Comparison of ENCODE assay signal across 12 cellular contexts in the genomic region with DNA sequence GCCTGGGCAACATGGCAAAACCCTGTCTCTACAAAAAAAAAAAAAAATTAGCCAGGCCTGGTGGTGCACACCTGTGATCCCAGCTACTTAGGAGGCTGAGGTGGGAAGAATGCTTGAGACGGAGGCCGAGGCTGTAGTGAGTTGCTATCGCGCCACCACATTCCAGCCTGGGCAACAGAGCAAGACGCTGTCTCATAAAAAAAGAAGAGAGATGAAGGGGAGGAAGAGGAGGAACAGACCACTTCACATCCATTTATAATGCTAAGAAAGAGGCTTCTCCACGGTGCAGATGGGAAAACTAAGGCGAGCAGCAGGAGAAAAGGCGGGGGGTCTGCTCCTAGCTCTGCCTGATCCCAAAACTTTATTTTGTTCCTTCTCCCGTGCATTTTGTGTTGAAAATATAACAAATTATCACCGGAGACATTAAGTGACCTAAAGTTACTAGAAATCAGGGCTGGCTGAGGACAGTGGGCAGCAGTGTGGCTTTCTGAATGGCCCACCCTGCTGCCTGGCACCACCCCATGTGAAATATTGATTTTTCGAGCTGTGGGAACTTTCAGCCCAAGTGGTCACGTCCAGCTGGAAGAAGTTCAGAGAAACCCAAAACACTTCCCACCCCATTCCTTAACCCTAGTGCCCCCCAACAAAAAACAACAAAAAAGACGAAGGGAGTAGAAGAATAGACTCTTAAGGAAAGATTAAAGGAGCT. TPM values are rescaled to one million over a fixed set of nuclear protein-coding genes. Genes with fewer than 3 reads are reported as not detected.
A peak's percentile ranks its signal among the peaks of the same experiment; 100 is the strongest.
DNase-seq lines count a peak whose midpoint lies in the region; ATAC-seq and TF ChIP-seq lines count a peak whose summit lies in the region.
"Had no signal": no experiment of that assay in that cellular context is flagged by ENCODE, and none has a peak within 500 bp of the region (broad histone marks: within the 10 kb centered on the region; RNA-seq: fewer than 3 reads in every experiment).

No MANE protein-coding gene starts in this region.

- peaks cover 0 to 3% (median 0%) of the 10 kb centered on the region in 4 donors for H3K36me3 ChIP-seq in right lobe of liver
- peaks cover 0 to 27% (median 9%) of the 10 kb centered on the region in 4 donors for H3K36me3 ChIP-seq in stomach

- H3K9me3 ChIP-seq in right lobe of liver (no peaks in the 10 kb centered on the region), stomach (no peaks in the 10 kb centered on the region)

- TF ChIP-seq POLR2A in right lobe of liver (IDR thresholded peaks at IDR 0.05): no peak
- no peak for TF ChIP-seq POLR2A in stomach (IDR thresholded peaks at IDR 0.05)

- WGBS in right lobe of liver (ENCODE audit: insufficient coverage, low coverage, low lambda C conversion rate, missing lambda C conversion rate): 62% methylated on average over 13 of the region's 13 CpGs
- WGBS in stomach, 5 donors: 50 to 63% (median 55%) methylated on average over 13 of the region's 13 CpGs

- H3K36me3 Mint-ChIP-seq in T-helper 1 cell treated with Interleukin-12 subunit alpha and Interleukin-12 subunit beta and Interleukin-4 antibody, amounts not matched to agents 30 μg/mL and 1 μg/mL, for 36 hours (ENCODE audit: low read depth): peaks cover 57% of the 10 kb centered on the region
- peaks cover 93% of the 10 kb centered on the region for H3K36me3 Mint-ChIP-seq in activated T-helper 17 cell treated with anti-CD3 and anti-CD28 coated beads, Interleukin-2, amount 50 U/mL, for 72 hours (ENCODE audit: low read depth)

- ATAC-seq in activated T-helper 17 cell treated with anti-CD3 and anti-CD28 coated beads, Interleukin-2, amount 50 U/mL, for 72 hours (replicated peaks): no peak
- no peak for ATAC-seq in right lobe of liver
- no peak for ATAC-seq in GM21423 (IDR thresholded peaks at IDR 0.05; ENCODE audit: unreplicated experiment)
- no peak for ATAC-seq in GM18907 (IDR thresholded peaks at IDR 0.05; ENCODE audit: unreplicated experiment)

- H3K4me1 ChIP-seq in right lobe of liver (peaks cover 0 to 69% (median 28%) of the 10 kb centered on the region in 4 donors), stomach (peaks cover 97 to 100% (median 98%) of the 10 kb centered on the region in 4 donors)

- intact Hi-C loops in right lobe of liver (cut with DNase I): loop anchor here in 1 of 2 donors (10.0 kb wide), 1 partner anchor 97 kb away; no protein-coding TSS in a partner anchor
- intact Hi-C loops in stomach (cut with DNase I; ENCODE audit: low total_unique reads): no loop called here
- intact Hi-C loops in posterior vena cava (cut with DNase I): no loop called here

- DNase-seq in T-helper 1 cell: no peak
- no peak for DNase-seq in right lobe of liver
- no peak for DNase-seq in stomach
- DNase-seq in posterior vena cava (ENCODE audit: low spot score): no peak
- DNase-seq: cortex of kidney, H7, NCI-H69 had no signal

- H3K9me3 Mint-ChIP-seq in T-helper 1 cell treated with Interleukin-12 subunit alpha and Interleukin-12 subunit beta and Interleukin-4 antibody, amounts not matched to agents 30 μg/mL and 1 μg/mL, for 36 hours: no peaks in the 10 kb centered on the region
- H3K9me3 Mint-ChIP-seq in activated T-helper 17 cell treated with anti-CD3 and anti-CD28 coated beads, Interleukin-2, amount 50 U/mL, for 72 hours: no peaks in the 10 kb centered on the region

- no peaks in the 10 kb centered on the region for H3K27me3 ChIP-seq in right lobe of liver
- H3K27me3 ChIP-seq in stomach: no peaks in the 10 kb centered on the region

- H3K27ac ChIP-seq in right lobe of liver: peak overlapping the region; percentile 9 to 57 (median 30)
- H3K27ac ChIP-seq in stomach: peak overlapping the region; percentile 61 to 100 (median 98)
- H3K27ac ChIP-seq: 22Rv1 had no signal

- H3K4me3 ChIP-seq in right lobe of liver (no peak overlapping the region), stomach (no peak overlapping the region)

- H3K4me1 Mint-ChIP-seq in T-helper 1 cell treated with Interleukin-12 subunit alpha and Interleukin-12 subunit beta and Interleukin-4 antibody, amounts not matched to agents 30 μg/mL and 1 μg/mL, for 36 hours (ENCODE audit: low read depth): peaks cover 78% of the 10 kb centered on the region
- H3K4me1 Mint-ChIP-seq in activated T-helper 17 cell treated with anti-CD3 and anti-CD28 coated beads, Interleukin-2, amount 50 U/mL, for 72 hours: peaks cover 56% of the 10 kb centered on the region

- H3K27ac Mint-ChIP-seq in T-helper 1 cell treated with Interleukin-12 subunit alpha and Interleukin-12 subunit beta and Interleukin-4 antibody, amounts not matched to agents 30 μg/mL and 1 μg/mL, for 36 hours: peak overlapping the region; percentile 98
- peak overlapping the region; percentile 99 for H3K27ac Mint-ChIP-seq in activated T-helper 17 cell treated with anti-CD3 and anti-CD28 coated beads, Interleukin-2, amount 50 U/mL, for 72 hours

- TF ChIP-seq CTCF in right lobe of liver (IDR thresholded peaks at IDR 0.05) (no peak), stomach (IDR thresholded peaks at IDR 0.05) (no peak)

- TF ChIP-seq EP300 in stomach (IDR thresholded peaks at IDR 0.05): no peak

- no peaks in the 10 kb centered on the region for H3K27me3 Mint-ChIP-seq in T-helper 1 cell treated with Interleukin-12 subunit alpha and Interleukin-12 subunit beta and Interleukin-4 antibody, amounts not matched to agents 30 μg/mL and 1 μg/mL, for 36 hours (ENCODE audit: low read depth)
- no peaks in the 10 kb centered on the region for H3K27me3 Mint-ChIP-seq in activated T-helper 17 cell treated with anti-CD3 and anti-CD28 coated beads, Interleukin-2, amount 50 U/mL, for 72 hours

- H3K4me3 Mint-ChIP-seq in T-helper 1 cell treated with Interleukin-12 subunit alpha and Interleukin-12 subunit beta and Interleukin-4 antibody, amounts not matched to agents 30 μg/mL and 1 μg/mL, for 36 hours: peak overlapping the region; percentile 83
- H3K4me3 Mint-ChIP-seq in activated T-helper 17 cell treated with anti-CD3 and anti-CD28 coated beads, Interleukin-2, amount 50 U/mL, for 72 hours: peak overlapping the region; percentile 100

RNA-seq across cellular contexts. Expression of a gene that starts 9.5 kb away (rescaled TPM):
- total RNA-seq in activated T-helper 17 cell treated with anti-CD3 and anti-CD28 coated beads, Interleukin-2, amount 50 U/mL, for 72 hours: 100 to 1,000 TPM; 782 to 800 TPM
- total RNA-seq in right lobe of liver (100 to 1,000 TPM; 168 to 435 (median 222) TPM), stomach (100 to 1,000 TPM; 155 to 620 (median 272) TPM), posterior vena cava (100 to 1,000 TPM; 831 to 938 TPM)
- 10 to 100 TPM; 46.7 to 79.3 (median 54.3) TPM for polyA plus RNA-seq in stomach
